ENCODE assay signal across 1 cellular context in the genomic region with DNA sequence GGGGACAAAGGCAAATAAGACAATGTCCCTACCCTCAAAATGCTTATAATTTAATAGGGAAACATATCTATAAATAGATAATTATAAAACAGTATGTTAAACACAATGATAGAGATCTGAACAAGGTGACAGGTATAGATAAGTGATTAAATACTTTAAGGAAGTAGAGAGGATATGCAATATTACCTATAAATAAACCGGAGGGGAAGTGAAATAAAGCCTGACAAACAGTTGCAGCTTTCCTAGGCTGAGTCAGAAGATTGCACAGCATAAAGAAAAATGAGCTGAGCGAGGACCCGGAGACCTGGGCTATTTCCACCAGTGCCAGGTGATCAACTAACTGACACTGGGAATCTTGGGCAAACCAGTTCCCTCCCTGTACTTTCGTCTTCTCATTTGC.
TF ChIP-seq lines count a peak whose summit lies in the region.

No MANE protein-coding gene starts in this region.

TF ChIP-seq in IMR-90, 13 proteins besides CTCF, POLR2A, EP300 and RAD21:
- no peak for TF ChIP-seq ELK1 (IDR thresholded peaks at IDR 0.05; ENCODE audit: borderline replicate concordance, low read depth, low read length)
- TF ChIP-seq, protein P1, sequence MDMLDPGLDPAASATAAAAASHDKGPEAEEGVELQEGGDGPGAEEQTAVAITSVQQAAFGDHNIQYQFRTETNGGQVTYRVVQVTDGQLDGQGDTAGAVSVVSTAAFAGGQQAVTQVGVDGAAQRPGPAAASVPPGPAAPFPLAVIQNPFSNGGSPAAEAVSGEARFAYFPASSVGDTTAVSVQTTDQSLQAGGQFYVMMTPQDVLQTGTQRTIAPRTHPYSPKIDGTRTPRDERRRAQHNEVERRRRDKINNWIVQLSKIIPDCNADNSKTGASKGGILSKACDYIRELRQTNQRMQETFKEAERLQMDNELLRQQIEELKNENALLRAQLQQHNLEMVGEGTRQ (IDR thresholded peaks at IDR 0.05; ENCODE audit: low read depth, low read length) = no peak
- TF ChIP-seq CHD1 (IDR thresholded peaks at IDR 0.05; ENCODE audit: low read depth, low read length) = no peak
- TF ChIP-seq NFE2L2 (IDR thresholded peaks at IDR 0.05; ENCODE audit: low read depth, low read length) = no peak
- no peak for TF ChIP-seq BHLHE40 (IDR thresholded peaks at IDR 0.05; ENCODE audit: low read depth, low read length)
